1 cellular context compared by ENCODE assay signal in genomic region chr11:61413496-61413895, GRCh38.
TF ChIP-seq lines count a peak whose summit lies in the region.

No MANE protein-coding gene starts in this region.

TF ChIP-seq in IMR-90, 13 proteins besides CTCF, POLR2A, EP300 and RAD21:
- TF ChIP-seq RCOR1 (IDR thresholded peaks at IDR 0.05; ENCODE audit: insufficient replicate concordance, low read length) (no peak), ELK1 (IDR thresholded peaks at IDR 0.05; ENCODE audit: borderline replicate concordance, low read depth, low read length) (no peak), CEBPB (IDR thresholded peaks at IDR 0.05; ENCODE audit: low read depth, low read length) (no peak; the same call in 1 of the 2 replicates), RFX5 (IDR thresholded peaks at IDR 0.05; ENCODE audit: low read depth, low read length) (no peak), BHLHE40 (IDR thresholded peaks at IDR 0.05; ENCODE audit: low read depth, low read length) (no peak), MAFK (IDR thresholded peaks at IDR 0.05; ENCODE audit: low read depth, low read length) (no peak), MAZ (IDR thresholded peaks at IDR 0.05; ENCODE audit: borderline replicate concordance, low read depth, low read length) (no peak), FOS (IDR thresholded peaks at IDR 0.05; ENCODE audit: low read depth, low read length) (no peak), NFE2L2 (IDR thresholded peaks at IDR 0.05; ENCODE audit: low read depth, low read length) (no peak), USF2 (IDR thresholded peaks at IDR 0.05; ENCODE audit: low read depth, low read length) (no peak), MXI1 (IDR thresholded peaks at IDR 0.05; ENCODE audit: borderline replicate concordance, low read depth, low read length) (no peak), CHD1 (IDR thresholded peaks at IDR 0.05; ENCODE audit: low read depth, low read length) (no peak), SMC3 (IDR thresholded peaks at IDR 0.05; ENCODE audit: low read depth, low read length) (no peak)
TF ChIP-seq in IMR-90: peak in this region for 0.
